ENCODE assay signal across 21 cellular contexts in genomic region chr5:1887400-1888360, GRCh38. TPM values are rescaled to one million over a fixed set of nuclear protein-coding genes. Genes with fewer than 3 reads are reported as not detected.
DNase-seq lines count a peak whose midpoint lies in the region; ATAC-seq and TF ChIP-seq lines count a peak whose summit lies in the region.
"Had no signal": no experiment of that assay in that cellular context is flagged by ENCODE, and none has a peak within 500 bp of the region (broad histone marks: within the 10 kb centered on the region; RNA-seq: fewer than 3 reads in every experiment).

No MANE protein-coding gene starts in this region.

- DNase-seq in GM23338 (ENCODE audit: low spot score) (peak; percentile 68), breast epithelium (ENCODE audit: low spot score in 2 of 2) (no peak), hepatocyte (ENCODE audit: low spot score) (no peak), progenitor cell of endocrine pancreas (ENCODE audit: low spot score, unreplicated experiment) (no peak), CD14-positive monocyte (ENCODE audit: low spot score) (no peak)
- DNase-seq: activated CD4-positive, alpha-beta T cell treated with anti-CD3 and anti-CD28 coated beads, Interleukin-2, amount 10 ng/mL, durations not matched to agents 7 days and 5 days; activated naive CD8-positive, alpha-beta T cell treated with anti-CD3 and anti-CD28 coated beads, Interleukin-2, amount 10 ng/mL, durations not matched to agents 7 days and 5 days; activated T-cell treated with anti-CD3 and anti-CD28 coated beads, Interleukin-2, amount 50 U/mL, for 1 hour; caudate nucleus; Kasumi-1; NCI-H1436 treated with DMSO at 0.1 percent for 48 hours; NCI-H2227 treated with DMSO at 0.1 percent for 48 hours; SHP77 treated with DMSO at 0.1 percent for 48 hours; stimulated activated naive CD4-positive, alpha-beta T cell treated with Interleukin-2 at 50 U/mL for 16 hours; T-helper 9 cell had no signal

- peaks cover 3% of the 10 kb centered on the region; the same call in 1 of the 2 replicates for H3F3A ChIP-seq in GM23338 (replicated peaks; ENCODE audit: low read depth)

- no peak for TF ChIP-seq POLR2A in breast epithelium (IDR thresholded peaks at IDR 0.05)

- H3K79me2 ChIP-seq in GM23338 (replicated peaks; ENCODE audit: insufficient read depth) (no peaks in the 10 kb centered on the region), hepatocyte (no peaks in the 10 kb centered on the region)

- H3K9me3 Mint-ChIP-seq in GM23338 (peaks cover 2% of the 10 kb centered on the region; the same call in 1 of the 3 replicates), progenitor cell of endocrine pancreas (ENCODE audit: low read depth) (no peaks in the 10 kb centered on the region), CD14-positive monocyte (peaks cover 0 to 12% (median 0%) of the 10 kb centered on the region in 7 donors)
- H3K9me3 Mint-ChIP-seq: activated CD4-positive, alpha-beta T cell treated with anti-CD3 and anti-CD28 coated beads, Interleukin-2, amount 10 ng/mL, durations not matched to agents 7 days and 5 days; activated naive CD8-positive, alpha-beta T cell treated with anti-CD3 and anti-CD28 coated beads, Interleukin-2, amount 10 ng/mL, durations not matched to agents 7 days and 5 days had no signal

- H3K4me3 Mint-ChIP-seq in GM23338, result 0 out of 3 replicates have a peak overlapping the region, but pooled peaks have one; percentile 41
- peak overlapping the region; percentile 41 for H3K4me3 Mint-ChIP-seq in progenitor cell of endocrine pancreas (ENCODE audit: low read depth)
- H3K4me3 Mint-ChIP-seq in CD14-positive monocyte, result peak overlapping the region in 1 of 2 donors; percentile 60
- H3K4me3 Mint-ChIP-seq: activated CD4-positive, alpha-beta T cell treated with anti-CD3 and anti-CD28 coated beads, Interleukin-2, amount 10 ng/mL, durations not matched to agents 7 days and 5 days; activated naive CD8-positive, alpha-beta T cell treated with anti-CD3 and anti-CD28 coated beads, Interleukin-2, amount 10 ng/mL, durations not matched to agents 7 days and 5 days had no signal

- ATAC-seq in GM23338, result peak; percentile 4
- ATAC-seq in GM18519 (IDR thresholded peaks at IDR 0.05; ENCODE audit: low FRiP score, unreplicated experiment), result no peak
- ATAC-seq in GM18498 (IDR thresholded peaks at IDR 0.05; ENCODE audit: unreplicated experiment), result no peak
- no peak for ATAC-seq in HG02884 (IDR thresholded peaks at IDR 0.05; ENCODE audit: unreplicated experiment)
- ATAC-seq: mucosa of descending colon, pancreas had no signal

- H3K27ac Mint-ChIP-seq in GM23338, result no peak overlapping the region
- no peak overlapping the region for H3K27ac Mint-ChIP-seq in progenitor cell of endocrine pancreas
- no peak overlapping the region for H3K27ac Mint-ChIP-seq in CD14-positive monocyte

- H3K4me2 ChIP-seq in GM23338, result peak overlapping the region; percentile 86
- H3K4me2 ChIP-seq in hepatocyte, result peak overlapping the region; percentile 61

- H3K4me3 ChIP-seq in GM23338, result peak overlapping the region; percentile 64
- H3K4me3 ChIP-seq in breast epithelium, result peak overlapping the region in 2 of 3 donors; percentile 58 to 68
- no peak overlapping the region for H3K4me3 ChIP-seq in hepatocyte
- H3K4me3 ChIP-seq: mucosa of descending colon, pancreas had no signal

- H3K9me3 ChIP-seq in breast epithelium, result no peaks in the 10 kb centered on the region
- no peaks in the 10 kb centered on the region for H3K9me3 ChIP-seq in hepatocyte (ENCODE audit: low read depth)
- H3K9me3 ChIP-seq: mucosa of descending colon, pancreas had no signal

- no peaks in the 10 kb centered on the region for H4K20me1 ChIP-seq in GM23338 (replicated peaks; ENCODE audit: insufficient read depth)
- H4K20me1 ChIP-seq in hepatocyte (ENCODE audit: insufficient read depth, poor library complexity, severe bottlenecking), result peaks cover 2% of the 10 kb centered on the region

- no peaks in the 10 kb centered on the region for H3K9me2 ChIP-seq in GM23338 (ENCODE audit: insufficient read depth)
- H3K9me2 ChIP-seq in hepatocyte (replicated peaks; ENCODE audit: insufficient read depth), result no peaks in the 10 kb centered on the region

- WGBS in hepatocyte (ENCODE audit: low lambda C conversion rate, missing lambda C conversion rate), result 19% methylated on average over 24 of the region's 48 CpGs

- H2AFZ ChIP-seq in GM23338 (peak overlapping the region; percentile 72), hepatocyte (no peak overlapping the region)

- H3K4me1 ChIP-seq in GM23338 (ENCODE audit: insufficient read depth) (peaks cover 22% of the 10 kb centered on the region; the same call in 1 of the 2 replicates), breast epithelium (no peaks in the 10 kb centered on the region), hepatocyte (ENCODE audit: insufficient read depth) (peaks cover 12% of the 10 kb centered on the region)
- H3K4me1 ChIP-seq: pancreas had no signal

- intact Hi-C loops in breast epithelium (cut with DNase I; ENCODE audit: low total_unique reads), result no loop called here
- intact Hi-C loops in CD14-positive monocyte (cut with micrococcal nuclease), result no loop called here

- H3K27me3 Mint-ChIP-seq in GM23338 (ENCODE audit: insufficient read depth, low read depth, poor library complexity) (peaks cover 70% of the 10 kb centered on the region), progenitor cell of endocrine pancreas (peaks cover 69% of the 10 kb centered on the region), CD14-positive monocyte (ENCODE audit: low read depth in 3 of 3) (peaks cover 50 to 75% (median 56%) of the 10 kb centered on the region in 3 donors)

- H3K36me3 ChIP-seq in GM23338 (ENCODE audit: insufficient read depth), result no peaks in the 10 kb centered on the region
- no peaks in the 10 kb centered on the region for H3K36me3 ChIP-seq in breast epithelium
- no peaks in the 10 kb centered on the region for H3K36me3 ChIP-seq in hepatocyte (replicated peaks; ENCODE audit: insufficient read depth, low read depth)
- H3K36me3 ChIP-seq: pancreas had no signal

- H3K27me3 ChIP-seq in GM23338 (ENCODE audit: insufficient read depth), result peaks cover 77% of the 10 kb centered on the region
- peaks cover 6 to 70% of the 10 kb centered on the region in 2 donors for H3K27me3 ChIP-seq in breast epithelium
- peaks cover 97% of the 10 kb centered on the region for H3K27me3 ChIP-seq in hepatocyte

- TF ChIP-seq CTCF in GM23338 (conservative IDR thresholded peaks at IDR 0.05; ENCODE audit: low read depth in 2 of 2) (no peak), breast epithelium (IDR thresholded peaks at IDR 0.05) (no peak), hepatocyte (IDR thresholded peaks at IDR 0.05; ENCODE audit: poor library complexity) (no peak), progenitor cell of endocrine pancreas (IDR thresholded peaks at IDR 0.05; ENCODE audit: unreplicated experiment) (no peak), CD14-positive monocyte (IDR thresholded peaks at IDR 0.05) (no peak)

- H3K4me1 Mint-ChIP-seq in GM23338 (peaks cover 20% of the 10 kb centered on the region), progenitor cell of endocrine pancreas (ENCODE audit: low read depth) (peaks cover 2% of the 10 kb centered on the region), CD14-positive monocyte (no peaks in the 10 kb centered on the region)

- H3K36me3 Mint-ChIP-seq in GM23338 (ENCODE audit: low read depth) (no peaks in the 10 kb centered on the region), progenitor cell of endocrine pancreas (ENCODE audit: insufficient read depth) (no peaks in the 10 kb centered on the region), CD14-positive monocyte (no peaks in the 10 kb centered on the region)
- H3K36me3 Mint-ChIP-seq: activated naive CD8-positive, alpha-beta T cell treated with anti-CD3 and anti-CD28 coated beads, Interleukin-2, amount 10 ng/mL, durations not matched to agents 7 days and 5 days had no signal

- H3K27ac ChIP-seq in GM23338 (ENCODE audit: low read depth), result no peak overlapping the region
- peak overlapping the region; percentile 77 to 87 for H3K27ac ChIP-seq in breast epithelium
- H3K27ac ChIP-seq in hepatocyte, result no peak overlapping the region
- H3K27ac ChIP-seq: pancreas had no signal

TF ChIP-seq in GM23338, 12 proteins besides CTCF, POLR2A, EP300 and RAD21:
- TF ChIP-seq EZH2phosphoT487 (IDR thresholded peaks at IDR 0.05; ENCODE audit: unreplicated experiment), result no peak
- no peak for TF ChIP-seq JUNB (IDR thresholded peaks at IDR 0.05; ENCODE audit: unreplicated experiment)
- peak; percentile 59 for TF ChIP-seq EZH2 (IDR thresholded peaks at IDR 0.05; ENCODE audit: low read depth, unreplicated experiment)

RNA-seq across cellular contexts. Expression of gene IRX4, which starts 5.0 kb away (rescaled TPM):
- total RNA-seq in GM23338 (2014; rRNA removed; shearing (Covaris generic)), result 1.7 and 2.8 TPM in 2 replicates
- polyA plus RNA-seq in GM23338 (2016; fragmentation: Nextera tagmentation; extraction: Ambion mirVana), result 0.70 and 0.82 TPM in 2 replicates
- 1 to 10 TPM in 2 of 3 donors, under 1 TPM in 1; 0.64 to 9.5 (median 2.6) TPM for total RNA-seq in breast epithelium
- not detected in 2 replicates for total RNA-seq in hepatocyte
- not detected in 2 replicates for polyA plus RNA-seq in hepatocyte
- 0.17 TPM in 1 of 2 replicates, not detected in the other for total RNA-seq in progenitor cell of endocrine pancreas
- polyA plus RNA-seq in CD14-positive monocyte, result not detected
- total RNA-seq: activated CD4-positive, alpha-beta T cell treated with anti-CD3 and anti-CD28 coated beads, Interleukin-2, amount 10 ng/mL, durations not matched to agents 7 days and 5 days; activated naive CD8-positive, alpha-beta T cell treated with anti-CD3 and anti-CD28 coated beads, Interleukin-2, amount 10 ng/mL, durations not matched to agents 7 days and 5 days; frontal cortex; mucosa of descending colon; pancreas had no signal

Comparison
In these comparisons a context has a peak if more than half of its experiments do, and no peak if none do; other contexts are left out.
1. H3K27ac ChIP-seq: peak in breast epithelium (2 of 2); none in GM23338 (single experiment) and hepatocyte (single experiment).